In the genomic region with DNA sequence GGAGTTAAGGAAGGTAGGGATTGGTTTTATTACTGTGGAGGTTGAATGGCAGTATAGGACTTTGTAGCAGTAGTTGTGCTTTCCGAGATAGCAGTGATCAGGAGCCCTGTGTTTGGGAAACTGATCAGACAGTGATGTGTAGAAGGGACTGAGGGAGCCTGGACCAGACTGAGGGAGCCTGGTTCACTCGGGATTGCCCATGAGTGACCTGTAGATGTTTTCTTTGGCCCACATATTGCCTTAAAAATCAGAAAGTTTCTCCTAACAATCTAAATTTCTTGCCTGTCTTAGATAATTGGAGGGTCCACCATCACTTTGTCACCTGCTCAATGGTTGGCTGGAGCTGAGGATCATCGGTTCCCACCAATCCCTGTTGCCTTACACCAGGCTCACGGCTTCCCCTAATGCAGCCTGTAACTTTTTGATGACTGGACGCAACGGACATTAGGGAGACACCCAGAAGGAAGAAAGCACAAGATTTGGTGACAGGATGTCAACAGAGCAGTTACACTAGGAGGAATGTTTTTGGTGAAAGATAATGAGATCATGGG, we compare ENCODE assay signal across 1 cellular context.
TF ChIP-seq lines count a peak whose summit lies in the region.

No MANE protein-coding gene starts in this region.

TF ChIP-seq in endothelial cell of umbilical vein, 7 proteins besides CTCF, POLR2A, EP300 and RAD21:
- TF ChIP-seq GATA2 (IDR thresholded peaks at IDR 0.05; ENCODE audit: insufficient read depth, insufficient read length, low read depth, low read length), result no peak
